In genomic region chr20:19895761-19896160, GRCh38 we compare ENCODE assay signal across 8 cellular contexts.
"Had no signal": no experiment of that assay in that cellular context is flagged by ENCODE, and none has a peak within 500 bp of the region (broad histone marks: within the 10 kb centered on the region; RNA-seq: fewer than 3 reads in every experiment).

No MANE protein-coding gene starts in this region.

- FAIRE-seq: G401.6, GM12878, GM12891, GM12892, GM18507, GM19239 had no signal

- H3K4me3 ChIP-seq: GM12878 had no signal

- ATAC-seq: GM12878 had no signal

- DNase-seq: GDM1, GF-D8 had no signal
